Comparison of ENCODE assay signal across 12 cellular contexts in the genomic region with DNA sequence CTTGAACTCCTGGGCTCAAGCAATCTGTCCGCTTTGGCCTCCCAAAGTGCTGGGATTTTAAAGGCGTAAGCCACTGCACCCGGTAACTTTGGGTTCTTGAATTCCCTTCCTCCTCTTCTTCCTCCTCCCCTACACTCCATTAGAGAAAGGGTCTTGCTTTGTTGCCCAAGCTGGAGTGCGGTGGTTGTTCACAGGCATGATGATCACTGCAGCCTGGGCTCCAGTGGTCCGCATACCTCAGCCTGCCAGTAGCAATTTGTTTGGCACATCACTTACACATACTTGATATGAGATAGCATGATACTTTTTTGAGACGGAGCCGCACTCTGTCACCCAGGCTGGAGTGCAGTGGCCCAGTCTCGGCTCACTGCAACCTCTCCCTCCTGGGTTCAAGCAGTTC. TPM values are rescaled to one million over a fixed set of nuclear protein-coding genes. Genes with fewer than 3 reads are reported as not detected.
DNase-seq lines count a peak whose midpoint lies in the region; ATAC-seq, FAIRE-seq and TF ChIP-seq lines count a peak whose summit lies in the region.
"Had no signal": no experiment of that assay in that cellular context is flagged by ENCODE, and none has a peak within 500 bp of the region (broad histone marks: within the 10 kb centered on the region; RNA-seq: fewer than 3 reads in every experiment).

No MANE protein-coding gene starts in this region.

- POLR2A ChIA-PET in A549 (lab: Yijun Ruan, JAX), result no interaction called here

- TF ChIP-seq EP300 in A549 (IDR thresholded peaks at IDR 0.05), result no peak

- TF ChIP-seq POLR2A in A549 (IDR thresholded peaks at IDR 0.05; ENCODE audit: low read length), result no peak

- H3K4me3 ChIP-seq in A549 (no peak overlapping the region), DND-41 (ENCODE audit: low read depth in 1 of 2, low read length in 2 of 2) (no peak overlapping the region)
- H3K4me3 ChIP-seq: body of pancreas had no signal

- H3K79me2 ChIP-seq in DND-41 (ENCODE audit: insufficient read depth, low read length), result peaks cover 70% of the 10 kb centered on the region

- H4K20me1 ChIP-seq in DND-41 (ENCODE audit: insufficient read depth, low read length), result peaks cover 12% of the 10 kb centered on the region

- CTCF ChIA-PET in A549 (lab: Yijun Ruan, JAX), result no interaction called here

- TF ChIP-seq CTCF in A549 (IDR thresholded peaks at IDR 0.05) (no peak), DND-41 (IDR thresholded peaks at IDR 0.05; ENCODE audit: borderline replicate concordance, extremely low read depth, low read length, poor library complexity, severe bottlenecking) (no peak), VCaP (conservative IDR thresholded peaks at IDR 0.05) (no peak)

- no peak for TF ChIP-seq RAD21 in A549 (conservative IDR thresholded peaks at IDR 0.05 in 1 of 2, IDR thresholded peaks at IDR 0.05 in 1 of 2)

- DNase-seq in A549 (ENCODE audit: low read depth in 1 of 2, low spot score in 1 of 2), result no peak
- DNase-seq in DND-41, result no peak
- DNase-seq in immature natural killer cell, result no peak
- no peak for DNase-seq in NCI-H526 treated with DMSO at 0.1 percent for 48 hours (lab: John Stamatoyannopoulos, UW)
- DNase-seq in NCI-H1105 treated with DMSO at 0.1 percent for 48 hours (lab: John Stamatoyannopoulos, UW), result no peak
- DNase-seq in SHP77 treated with DMSO at 0.1 percent for 48 hours (lab: John Stamatoyannopoulos, UW), result no peak
- DNase-seq: body of pancreas, DMS153, NCI-H524 treated with DMSO at 0.1 percent for 48 hours had no signal

- H3K27ac ChIP-seq in A549 (no peak overlapping the region), DND-41 (ENCODE audit: low read length) (no peak overlapping the region), VCaP (peak overlapping the region; percentile 95)
- H3K27ac ChIP-seq: body of pancreas had no signal

- H3K27me3 ChIP-seq in DND-41 (ENCODE audit: insufficient read depth, low read length, poor library complexity), result no peaks in the 10 kb centered on the region
- H3K27me3 ChIP-seq: body of pancreas had no signal

- ATAC-seq in A549 (no peak), DND-41 (ENCODE audit: insufficient read depth, low read depth) (no peak), HG02885 (IDR thresholded peaks at IDR 0.05; ENCODE audit: poor library complexity, unreplicated experiment) (no peak)
- ATAC-seq: body of pancreas had no signal

- peaks cover 0 to 2% (median 0%) of the 10 kb centered on the region in 6 donors for H3K9me3 Mint-ChIP-seq in immature natural killer cell

- H3K9me3 ChIP-seq in A549, result peaks cover 4% of the 10 kb centered on the region; the same call in 1 of the 3 replicates
- H3K9me3 ChIP-seq in DND-41 (ENCODE audit: insufficient read depth, low read length, severe bottlenecking), result no peaks in the 10 kb centered on the region
- H3K9me3 ChIP-seq: body of pancreas, thoracic aorta had no signal

- H3K27ac Mint-ChIP-seq in immature natural killer cell, result peak overlapping the region in 5 of 6 donors; percentile 46 to 86 (median 63)

- FAIRE-seq in A549 (lab: Jason Lieb, UNC), result no peak

- peak overlapping the region; percentile 96; the same call in 1 of the 2 replicates for H3K9ac ChIP-seq in DND-41 (ENCODE audit: low read depth, low read length)

- peaks cover 13% of the 10 kb centered on the region for H3K36me3 ChIP-seq in DND-41 (ENCODE audit: insufficient read depth, low read length)
- H3K36me3 ChIP-seq: thoracic aorta had no signal

- H3K4me1 ChIP-seq in A549 (peaks cover 11% of the 10 kb centered on the region; the same call in 2 of the 3 replicates), DND-41 (ENCODE audit: insufficient read depth, low read length) (peaks cover 29% of the 10 kb centered on the region)

- peak overlapping the region; percentile 76; the same call in 2 of the 3 replicates for H3K4me2 ChIP-seq in A549
- peak overlapping the region; percentile 83 for H3K4me2 ChIP-seq in DND-41 (ENCODE audit: insufficient read depth, low read length)

- peak overlapping the region; percentile 67 to 85 (median 83) for H3K4me3 Mint-ChIP-seq in immature natural killer cell

- H2AFZ ChIP-seq in DND-41 (ENCODE audit: low read depth, low read length), result no peak overlapping the region

- H3K4me1 Mint-ChIP-seq in immature natural killer cell, result peaks cover 33 to 51% of the 10 kb centered on the region in 2 donors

- peaks cover 0 to 8% (median 7%) of the 10 kb centered on the region in 3 donors for H3K36me3 Mint-ChIP-seq in immature natural killer cell

- H3K27me3 Mint-ChIP-seq in immature natural killer cell (ENCODE audit: low read depth in 3 of 3), result peaks cover 5 to 11% (median 6%) of the 10 kb centered on the region in 3 donors

- WGBS in A549 (ENCODE audit: missing lambda C conversion rate), result 96% methylated on average over 8 of the region's 8 CpGs

TF ChIP-seq in A549, 52 proteins besides CTCF, POLR2A, EP300 and RAD21:
- no peak for TF ChIP-seq KDM1A (IDR thresholded peaks at IDR 0.05; ENCODE audit: low read depth)
- no peak for TF ChIP-seq ZC3H11A (IDR thresholded peaks at IDR 0.05)
- TF ChIP-seq, protein P1, sequence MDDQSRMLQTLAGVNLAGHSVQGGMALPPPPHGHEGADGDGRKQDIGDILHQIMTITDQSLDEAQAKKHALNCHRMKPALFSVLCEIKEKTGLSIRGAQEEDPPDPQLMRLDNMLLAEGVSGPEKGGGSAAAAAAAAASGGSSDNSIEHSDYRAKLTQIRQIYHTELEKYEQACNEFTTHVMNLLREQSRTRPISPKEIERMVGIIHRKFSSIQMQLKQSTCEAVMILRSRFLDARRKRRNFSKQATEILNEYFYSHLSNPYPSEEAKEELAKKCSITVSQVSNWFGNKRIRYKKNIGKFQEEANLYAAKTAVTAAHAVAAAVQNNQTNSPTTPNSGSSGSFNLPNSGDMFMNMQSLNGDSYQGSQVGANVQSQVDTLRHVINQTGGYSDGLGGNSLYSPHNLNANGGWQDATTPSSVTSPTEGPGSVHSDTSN (IDR thresholded peaks at IDR 0.05), result no peak
- TF ChIP-seq RARB (CRISPR knock-in tag; IDR thresholded peaks at IDR 0.05), result no peak
- no peak for TF ChIP-seq GATA3 (IDR thresholded peaks at IDR 0.05; ENCODE audit: borderline replicate concordance)
- TF ChIP-seq MAFK (IDR thresholded peaks at IDR 0.05; ENCODE audit: partially characterized antibody), result no peak
- TF ChIP-seq NFE2L2 (conservative IDR thresholded peaks at IDR 0.05; ENCODE audit: low read length), result no peak
- no peak for TF ChIP-seq HOXA7 (CRISPR knock-in tag; IDR thresholded peaks at IDR 0.05)
- TF ChIP-seq, protein P2, sequence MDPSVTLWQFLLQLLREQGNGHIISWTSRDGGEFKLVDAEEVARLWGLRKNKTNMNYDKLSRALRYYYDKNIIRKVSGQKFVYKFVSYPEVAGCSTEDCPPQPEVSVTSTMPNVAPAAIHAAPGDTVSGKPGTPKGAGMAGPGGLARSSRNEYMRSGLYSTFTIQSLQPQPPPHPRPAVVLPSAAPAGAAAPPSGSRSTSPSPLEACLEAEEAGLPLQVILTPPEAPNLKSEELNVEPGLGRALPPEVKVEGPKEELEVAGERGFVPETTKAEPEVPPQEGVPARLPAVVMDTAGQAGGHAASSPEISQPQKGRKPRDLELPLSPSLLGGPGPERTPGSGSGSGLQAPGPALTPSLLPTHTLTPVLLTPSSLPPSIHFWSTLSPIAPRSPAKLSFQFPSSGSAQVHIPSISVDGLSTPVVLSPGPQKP (IDR thresholded peaks at IDR 0.05; ENCODE audit: low read depth, low read length), result no peak
- no peak for TF ChIP-seq HOXB5 (CRISPR knock-in tag; IDR thresholded peaks at IDR 0.05)
- TF ChIP-seq NR3C1 (IDR thresholded peaks at IDR 0.05), result no peak
- TF ChIP-seq KDM5A (IDR thresholded peaks at IDR 0.05), result no peak
- TF ChIP-seq, protein P3, sequence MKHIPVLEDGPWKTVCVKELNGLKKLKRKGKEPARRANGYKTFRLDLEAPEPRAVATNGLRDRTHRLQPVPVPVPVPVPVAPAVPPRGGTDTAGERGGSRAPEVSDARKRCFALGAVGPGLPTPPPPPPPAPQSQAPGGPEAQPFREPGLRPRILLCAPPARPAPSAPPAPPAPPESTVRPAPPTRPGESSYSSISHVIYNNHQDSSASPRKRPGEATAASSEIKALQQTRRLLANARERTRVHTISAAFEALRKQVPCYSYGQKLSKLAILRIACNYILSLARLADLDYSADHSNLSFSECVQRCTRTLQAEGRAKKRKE (CRISPR knock-in tag; IDR thresholded peaks at IDR 0.05; ENCODE audit: low read depth), result no peak
- no peak for TF ChIP-seq RCOR1 (IDR thresholded peaks at IDR 0.05; ENCODE audit: low read depth, low read length)
- TF ChIP-seq JUN (IDR thresholded peaks at IDR 0.05), result no peak
- TF ChIP-seq RNF2 (IDR thresholded peaks at IDR 0.05; ENCODE audit: borderline replicate concordance, low read depth), result no peak
- no peak for TF ChIP-seq HOXB13 (CRISPR knock-in tag; IDR thresholded peaks at IDR 0.05; ENCODE audit: low read depth)
- TF ChIP-seq BHLHE40 (IDR thresholded peaks at IDR 0.05; ENCODE audit: low read depth, low read length), result no peak
- no peak for TF ChIP-seq E2F6 (IDR thresholded peaks at IDR 0.05; ENCODE audit: borderline replicate concordance, low read depth)
- no peak for TF ChIP-seq CHD2 (IDR thresholded peaks at IDR 0.05; ENCODE audit: low read length, partially characterized antibody)

RNA-seq across cellular contexts. Expression of gene DEGS1, which starts 2.2 kb away (rescaled TPM):
- polyA plus RNA-seq in A549 (2011; rRNA removed) (99.3 and 112 TPM in 2 replicates), A549 (2017; fragmentation: RNase III; extraction: RNeasy Plus Mini Kit Qiagen cat#74134 plus additional on column Dnase treatment) (104 to 109 TPM (median 106 TPM) in 3 replicates), immature natural killer cell (10 to 100 TPM; 60.7 to 93.9 (median 65.9) TPM)
- polyA plus RNA-seq in A549 (2012; cell fraction: cytosol; rRNA removed), result 50.7 and 60.6 TPM in 2 replicates
- 26.1 and 35.0 TPM in 2 replicates for polyA plus RNA-seq in A549 (2012; cell fraction: nucleus; rRNA removed)
- 26.5 and 31.2 TPM in 2 replicates for polyA minus RNA-seq in A549 (2011; rRNA and poly(A)+ RNA removed)
